ENCODE assay signal across 8 cellular contexts in the genomic region with DNA sequence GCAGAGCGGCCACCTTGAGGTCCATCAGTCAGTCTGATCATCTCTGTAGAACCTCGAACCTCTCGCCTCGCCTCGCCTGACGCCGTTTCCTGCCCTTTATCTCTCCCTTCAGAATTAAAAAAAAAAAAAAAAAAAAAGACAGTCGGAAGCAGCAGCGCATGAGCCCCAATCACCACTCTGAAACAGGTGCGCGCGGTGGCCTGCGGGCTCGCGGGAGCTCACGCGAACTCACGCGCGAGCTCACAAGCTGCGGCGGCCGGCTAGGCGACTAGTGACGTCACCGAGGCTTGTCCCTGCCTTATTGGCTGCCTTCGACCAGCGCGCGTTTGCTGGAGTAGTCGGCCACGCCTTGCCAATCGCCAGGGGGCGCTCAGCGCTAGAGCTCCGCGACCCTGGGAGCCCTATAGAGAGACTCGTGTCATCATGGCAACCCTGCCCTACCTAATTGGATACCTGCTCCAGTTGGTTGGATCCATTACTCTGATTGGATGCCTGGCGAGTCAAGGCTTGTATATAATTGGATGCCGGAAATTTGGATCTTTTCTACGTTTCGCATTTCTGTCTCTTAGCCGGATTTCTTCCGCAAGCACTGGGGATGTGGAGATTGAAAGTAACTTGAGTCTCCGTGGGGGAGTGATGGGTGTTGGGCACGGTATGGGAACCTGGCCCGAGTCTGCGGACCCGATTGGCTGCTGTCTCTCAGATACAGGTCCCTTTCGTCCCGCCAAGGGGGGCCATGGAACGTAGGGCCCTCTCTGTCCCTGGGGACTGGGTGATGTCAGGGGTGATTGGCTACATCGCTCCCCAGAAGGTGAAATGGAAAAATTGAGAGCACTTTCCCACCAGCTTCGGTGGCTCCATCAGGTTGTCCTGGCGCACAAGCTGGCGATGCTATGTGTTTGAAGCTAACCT. TPM values are rescaled to one million over a fixed set of nuclear protein-coding genes. Genes with fewer than 3 reads are reported as not detected.
DNase-seq lines count a peak whose midpoint lies in the region; ATAC-seq, FAIRE-seq and TF ChIP-seq lines count a peak whose summit lies in the region.

No MANE protein-coding gene starts in this region.

- H2AK9ac ChIP-seq in IMR-90 (replicated peaks; ENCODE audit: low read depth, low read length, poor library complexity), result no peak overlapping the region

- no peak overlapping the region for H3K4me3 ChIP-seq in CD8-positive, alpha-beta T cell (ENCODE audit: low read depth, low read length)
- no peak overlapping the region for H3K4me3 ChIP-seq in IMR-90 (ENCODE audit: insufficient read depth, low read depth, low read length)
- no peak overlapping the region for H3K4me3 ChIP-seq in cardiac fibroblast (replicated peaks in 1 of 2; ENCODE audit: low read depth in 2 of 2, low read length in 2 of 2)
- no peak overlapping the region for H3K4me3 ChIP-seq in kidney (ENCODE audit: low read length in 2 of 2)

- peaks cover 26% of the 10 kb centered on the region for H3K27me3 Mint-ChIP-seq in CD8-positive, alpha-beta T cell (ENCODE audit: low read depth)
- H3K27me3 Mint-ChIP-seq in WTC11 (ENCODE audit: low read depth), result peaks cover 74% of the 10 kb centered on the region

- no peak overlapping the region for H2AK5ac ChIP-seq in IMR-90 (ENCODE audit: low read depth, low read length)

- H3K9ac ChIP-seq in IMR-90 (ENCODE audit: low read depth, low read length) (no peak overlapping the region), kidney (ENCODE audit: low read length in 2 of 2) (no peak overlapping the region)

- peak; percentile 76 for ATAC-seq in CD8-positive, alpha-beta T cell
- peak; percentile 84 for ATAC-seq in IMR-90 (ENCODE audit: low read depth)
- ATAC-seq in WTC11, result peak; percentile 84
- ATAC-seq in GM21717 (IDR thresholded peaks at IDR 0.05; ENCODE audit: unreplicated experiment), result no peak
- no peak for ATAC-seq in HG02852 (IDR thresholded peaks at IDR 0.05; ENCODE audit: unreplicated experiment)

- CTCF ChIA-PET in CD8-positive, alpha-beta T cell (lab: Charles Lee), result interaction anchor here (0.6 kb wide), 1 partner anchor 29 kb away, joined by 3 read pairs; no protein-coding TSS in a partner anchor
- CTCF ChIA-PET in IMR-90 (lab: Yijun Ruan, JAX), result no interaction called here
- CTCF ChIA-PET in WTC11 (lab: Charles Lee), result interaction anchor here (0.6 to 2.4 kb wide), 57 partner anchors 12 to 621 kb away, joined by 3 to 26 read pairs (median 5); a partner anchor contains a TSS

- H3K79me1 ChIP-seq in IMR-90 (ENCODE audit: low read depth in 1 of 2, low read length in 2 of 2), result no peaks in the 10 kb centered on the region

- no peak for TF ChIP-seq POLR2A in IMR-90 (IDR thresholded peaks at IDR 0.05; ENCODE audit: low read depth, low read length)

- H4K8ac ChIP-seq in IMR-90 (ENCODE audit: low read depth in 2 of 2, low read length in 2 of 2), result no peak overlapping the region

- H3K27ac Mint-ChIP-seq in CD8-positive, alpha-beta T cell, result no peak overlapping the region
- peak overlapping the region; percentile 83 for H3K27ac Mint-ChIP-seq in WTC11

- H3K36me3 ChIP-seq in CD8-positive, alpha-beta T cell (ENCODE audit: insufficient read depth, low read length), result no peaks in the 10 kb centered on the region
- H3K36me3 ChIP-seq in IMR-90 (ENCODE audit: control insufficient read depth, insufficient read depth, low read length), result no peaks in the 10 kb centered on the region
- no peaks in the 10 kb centered on the region for H3K36me3 ChIP-seq in kidney (ENCODE audit: control insufficient read depth in 1 of 2, insufficient read depth in 2 of 2, low read length in 2 of 2)

- dilution Hi-C loops in IMR-90 (cut with HindIII; ENCODE audit: low sequenced_read_pairs, unreplicated experiment), result no loop called here

- H2BK120ac ChIP-seq in IMR-90 (ENCODE audit: low read depth, low read length), result no peak overlapping the region

- H2BK5ac ChIP-seq in IMR-90 (ENCODE audit: low read depth, low read length, poor library complexity, severe bottlenecking), result no peak overlapping the region

- peak overlapping the region; percentile 54 for H3K4me2 ChIP-seq in IMR-90 (ENCODE audit: low read depth, low read length)

- no peaks in the 10 kb centered on the region for H3K36me3 Mint-ChIP-seq in CD8-positive, alpha-beta T cell
- peaks cover 22% of the 10 kb centered on the region for H3K36me3 Mint-ChIP-seq in WTC11

- H3K56ac ChIP-seq in IMR-90 (ENCODE audit: extremely low read depth, insufficient read depth, low read length), result no peak overlapping the region

- no peaks in the 10 kb centered on the region for H3K27me3 ChIP-seq in CD8-positive, alpha-beta T cell (ENCODE audit: insufficient read depth, low read length)
- no peaks in the 10 kb centered on the region for H3K27me3 ChIP-seq in IMR-90 (ENCODE audit: control insufficient read depth, insufficient read depth, low read length)

- POLR2A ChIA-PET in CD8-positive, alpha-beta T cell (lab: Charles Lee), result interaction anchor here (1.0 kb wide), 1 partner anchor 117 kb away, joined by 3 read pairs; no protein-coding TSS in a partner anchor
- POLR2A ChIA-PET in IMR-90 (lab: Charles Lee; ENCODE audit: unreplicated experiment), result no interaction called here
- POLR2A ChIA-PET in WTC11 (lab: Charles Lee), result interaction anchor here (0.6 to 0.7 kb wide), 2 partner anchors 59 to 411 kb away, joined by 3 to 4 read pairs; no protein-coding TSS in a partner anchor

- H3K27ac ChIP-seq in CD8-positive, alpha-beta T cell (ENCODE audit: low read depth, low read length), result no peak overlapping the region
- H3K27ac ChIP-seq in IMR-90 (ENCODE audit: insufficient read depth, low read length) (no peak overlapping the region), kidney (ENCODE audit: low read depth in 2 of 2, low read length in 2 of 2) (no peak overlapping the region)

- no peak overlapping the region for H4K91ac ChIP-seq in IMR-90 (ENCODE audit: insufficient read depth, low read depth, low read length)

- no peak overlapping the region for H3K23ac ChIP-seq in IMR-90 (ENCODE audit: low read depth, low read length)

- intact Hi-C loops in CD8-positive, alpha-beta T cell (cut with DNase I, micrococcal nuclease), result loop anchor here in 1 of 2 experiments (1.0 kb wide), 1 partner anchor 175 kb away; no protein-coding TSS in a partner anchor
- intact Hi-C loops in IMR-90 (cut with micrococcal nuclease) (no loop called here), kidney (cut with DNase I) (no loop called here)

- no peaks in the 10 kb centered on the region for H3K4me1 ChIP-seq in CD8-positive, alpha-beta T cell (ENCODE audit: insufficient read depth, low read length)
- H3K4me1 ChIP-seq in IMR-90 (ENCODE audit: control insufficient read depth, insufficient read depth, low read length) (no peaks in the 10 kb centered on the region), kidney (ENCODE audit: control insufficient read depth in 1 of 2, insufficient read depth in 1 of 2, low read depth in 1 of 2, low read length in 2 of 2) (no peaks in the 10 kb centered on the region)

- no peak overlapping the region for H4K5ac ChIP-seq in IMR-90 (ENCODE audit: low read depth, low read length)

- no peak overlapping the region for H3K4ac ChIP-seq in IMR-90 (ENCODE audit: low read depth, low read length)

- no peak overlapping the region for H2BK15ac ChIP-seq in IMR-90 (ENCODE audit: low read depth, low read length)

- peaks cover 8% of the 10 kb centered on the region for H3K9me3 Mint-ChIP-seq in CD8-positive, alpha-beta T cell
- H3K9me3 Mint-ChIP-seq in WTC11, result peaks cover 34% of the 10 kb centered on the region

- BruUV-seq in IMR-90 (replicated peaks; lab: Mats Ljungman, UMichigan), result no TSS peak

- in situ Hi-C loops in IMR-90 (cut with MboI; ENCODE audit: low sequenced_read_pairs), result no loop called here

- H3K9me3 ChIP-seq in CD8-positive, alpha-beta T cell (ENCODE audit: low read length), result no peaks in the 10 kb centered on the region
- H3K9me3 ChIP-seq in IMR-90 (ENCODE audit: control insufficient read depth, insufficient read depth, low read length) (peaks cover 4% of the 10 kb centered on the region; the same call in 1 of the 2 replicates), kidney (ENCODE audit: control insufficient read depth in 1 of 2, low read length in 2 of 2) (peaks cover 0 to 5% of the 10 kb centered on the region in 2 donors)

- no peaks in the 10 kb centered on the region for H3K9me1 ChIP-seq in IMR-90 (ENCODE audit: insufficient read depth, low read length)

- H3K18ac ChIP-seq in IMR-90 (ENCODE audit: low read depth, low read length), result no peak overlapping the region

- TF ChIP-seq RAD21 in IMR-90 (IDR thresholded peaks at IDR 0.05; ENCODE audit: low read length), result peak; percentile 45

- no peak for FAIRE-seq in kidney (lab: Jason Lieb, UNC)

- WGBS in IMR-90 (ENCODE audit: extremely low coverage in 2 of 2, insufficient read length in 1 of 2), 2 experiments, result 37% methylated on average over 13 of the region's 56 CpGs; no CpG with 5 or more reads in 1 of the 2 experiments

- H4K20me1 ChIP-seq in IMR-90 (ENCODE audit: insufficient read depth, low read length), result no peaks in the 10 kb centered on the region

- DNase-seq in CD8-positive, alpha-beta T cell, result peak; percentile 32 to 78 (median 62)
- DNase-seq in IMR-90, result peak; percentile 67
- peak; percentile 100 for DNase-seq in WTC11 (ENCODE audit: low spot score)
- peak; percentile 74 for DNase-seq in cardiac fibroblast (ENCODE audit: low read depth in 2 of 2)
- DNase-seq in kidney, result peak; percentile 91
- peak; percentile 76 to 90 for DNase-seq in stimulated activated CD4-positive, alpha-beta T cell treated with anti-CD3 and anti-CD28 coated beads, Interleukin-2, amount 100 ng/mL, for 24 hours

- H3K14ac ChIP-seq in IMR-90 (replicated peaks; ENCODE audit: low read depth, low read length), result no peak overlapping the region

- H2BK20ac ChIP-seq in IMR-90 (ENCODE audit: low read depth, low read length), result no peak overlapping the region

- peak overlapping the region; percentile 64 for H2AFZ ChIP-seq in IMR-90 (replicated peaks; ENCODE audit: low read length, poor library complexity)

- H3K4me1 Mint-ChIP-seq in CD8-positive, alpha-beta T cell (ENCODE audit: low read depth), result peaks cover 6% of the 10 kb centered on the region
- peaks cover 12% of the 10 kb centered on the region; the same call in 1 of the 2 replicates for H3K4me1 Mint-ChIP-seq in WTC11

- peak overlapping the region; percentile 13 for H3K4me3 Mint-ChIP-seq in CD8-positive, alpha-beta T cell
- H3K4me3 Mint-ChIP-seq in WTC11, result peak overlapping the region; percentile 62

- no peak for TF ChIP-seq CTCF in CD8-positive, alpha-beta T cell (IDR thresholded peaks at IDR 0.05)
- TF ChIP-seq CTCF in IMR-90 (conservative IDR thresholded peaks at IDR 0.05; ENCODE audit: low read depth, low read length), result peak; percentile 49
- peak; percentile 66 for TF ChIP-seq CTCF in WTC11 (IDR thresholded peaks at IDR 0.05)
- TF ChIP-seq CTCF in cardiac fibroblast (IDR thresholded peaks at IDR 0.05; ENCODE audit: low read depth, low read length), result peak; percentile 35
- peak; percentile 16 for TF ChIP-seq CTCF in kidney (IDR thresholded peaks at IDR 0.05; ENCODE audit: borderline replicate concordance, extremely low read depth, insufficient read depth)

RNA-seq across cellular contexts. Expression of a gene that starts 31.6 kb away (rescaled TPM):
- total RNA-seq in CD8-positive, alpha-beta T cell, result under 1 TPM in 1 of 2 experiments, not detected in 1; 0.28 TPM
- not detected in 2 replicates for total RNA-seq in IMR-90 (2012; rRNA removed)
- polyA plus RNA-seq in IMR-90 (2012; rRNA removed), result 0.05 TPM in 1 of 2 replicates, not detected in the other
- polyA plus RNA-seq in IMR-90 (2012; cell fraction: cytosol; rRNA removed), result 0.07 and 0.12 TPM in 2 replicates
- 0.06 and 0.10 TPM in 2 replicates for polyA plus RNA-seq in IMR-90 (2012; cell fraction: nucleus; rRNA removed; ENCODE audit: low replicate concordance)
- 14.6 to 21.7 TPM (median 20.1 TPM) in 3 replicates for total RNA-seq in WTC11 (2021)
- total RNA-seq in kidney, result 0.63 TPM
- 0.54 TPM for polyA plus RNA-seq in kidney (ENCODE audit: insufficient read depth, low read depth, low replicate concordance)

RNA-seq across cellular contexts. Expression of a gene that starts 39.9 kb away (rescaled TPM):
- total RNA-seq in CD8-positive, alpha-beta T cell, result not detected
- total RNA-seq in IMR-90 (2012; rRNA removed), result not detected in 2 replicates
- polyA plus RNA-seq in IMR-90 (2012; rRNA removed), result 0.03 TPM in 2 replicates
- 0.01 and 0.11 TPM in 2 replicates for polyA plus RNA-seq in IMR-90 (2012; cell fraction: cytosol; rRNA removed)
- 0.03 and 0.10 TPM in 2 replicates for polyA plus RNA-seq in IMR-90 (2012; cell fraction: nucleus; rRNA removed; ENCODE audit: low replicate concordance)
- 10.0 to 11.0 TPM (median 10.9 TPM) in 3 replicates for total RNA-seq in WTC11 (2021)
- 1.2 TPM for total RNA-seq in kidney
- 2.6 TPM for polyA plus RNA-seq in kidney (ENCODE audit: insufficient read depth, low read depth, low replicate concordance)

RNA-seq across cellular contexts. Expression of a gene that starts 41.1 kb away (rescaled TPM):
- not detected for total RNA-seq in CD8-positive, alpha-beta T cell
- total RNA-seq in IMR-90 (2012; rRNA removed), result not detected in 2 replicates
- 0.31 and 1.1 TPM in 2 replicates for polyA plus RNA-seq in IMR-90 (2012; rRNA removed)
- 0.70 and 0.97 TPM in 2 replicates for polyA plus RNA-seq in IMR-90 (2012; cell fraction: cytosol; rRNA removed)
- polyA plus RNA-seq in IMR-90 (2012; cell fraction: nucleus; rRNA removed; ENCODE audit: low replicate concordance), result 0.83 TPM in 1 of 2 replicates, not detected in the other
- total RNA-seq in WTC11 (2021), result 22.4 to 24.5 TPM (median 22.9 TPM) in 3 replicates
- total RNA-seq in kidney, result 3.0 TPM
- 1.6 TPM for polyA plus RNA-seq in kidney (ENCODE audit: insufficient read depth, low read depth, low replicate concordance)

Comparison
In these comparisons a context has a peak if more than half of its experiments do, and no peak if none do; other contexts are left out.
1. ATAC-seq: peak in CD8-positive, alpha-beta T cell (single experiment), IMR-90 (single experiment) and WTC11 (single experiment); none in GM21717 (single experiment) and HG02852 (single experiment).
2. Peak in every context shown above with its lines, with median percentiles within 50 percentile points of each other: DNase-seq.